In the genomic region with DNA sequence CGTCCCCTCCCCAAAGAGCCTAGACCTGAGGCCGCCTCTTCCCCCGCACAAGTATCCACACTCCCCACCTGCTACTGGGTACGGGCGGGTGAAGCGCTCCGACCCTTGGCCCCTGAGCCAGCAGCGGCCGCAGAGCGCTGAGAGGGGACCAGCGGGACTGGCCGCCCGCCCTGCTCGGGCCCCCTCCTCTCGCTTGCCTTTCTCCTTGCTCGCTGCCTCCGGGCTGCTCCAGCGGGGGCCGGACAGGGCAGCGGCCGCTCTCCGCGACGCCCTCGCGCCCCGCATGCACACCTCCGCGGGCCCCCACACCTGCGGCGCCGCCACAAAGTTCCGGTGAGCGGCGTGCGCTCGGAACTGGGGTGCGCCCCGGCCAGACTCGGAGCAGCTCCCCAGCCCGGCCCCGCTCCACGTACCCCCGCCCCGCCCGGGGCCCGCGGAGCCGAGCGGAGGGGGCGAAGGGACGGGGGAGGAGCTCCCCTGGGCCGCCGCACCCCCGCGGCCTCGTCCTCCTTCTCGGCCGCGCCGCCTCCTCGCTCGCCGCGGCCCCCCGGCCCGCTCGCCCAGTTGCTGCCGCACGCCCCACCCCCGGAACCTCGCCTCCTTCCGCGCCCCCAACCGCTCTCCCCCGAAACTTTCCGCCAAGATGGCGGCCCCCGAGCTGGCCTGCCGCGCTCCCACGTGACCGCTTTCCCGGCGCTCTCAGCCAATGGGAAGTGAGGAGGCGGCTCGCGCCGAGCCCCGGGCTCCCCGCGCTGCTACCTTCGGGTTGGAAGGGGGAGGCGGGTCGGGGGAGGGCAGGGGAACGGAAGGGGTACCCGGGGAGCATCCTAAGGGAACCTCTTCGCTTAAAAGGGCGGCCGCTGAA, we compare ENCODE assay signal across 1 cellular context.
TF ChIP-seq lines count a peak whose summit lies in the region.

No MANE protein-coding gene starts in this region.

TF ChIP-seq in IMR-90, 13 proteins besides CTCF, POLR2A, EP300 and RAD21 (continued from another document):
- TF ChIP-seq, protein P1, sequence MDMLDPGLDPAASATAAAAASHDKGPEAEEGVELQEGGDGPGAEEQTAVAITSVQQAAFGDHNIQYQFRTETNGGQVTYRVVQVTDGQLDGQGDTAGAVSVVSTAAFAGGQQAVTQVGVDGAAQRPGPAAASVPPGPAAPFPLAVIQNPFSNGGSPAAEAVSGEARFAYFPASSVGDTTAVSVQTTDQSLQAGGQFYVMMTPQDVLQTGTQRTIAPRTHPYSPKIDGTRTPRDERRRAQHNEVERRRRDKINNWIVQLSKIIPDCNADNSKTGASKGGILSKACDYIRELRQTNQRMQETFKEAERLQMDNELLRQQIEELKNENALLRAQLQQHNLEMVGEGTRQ (IDR thresholded peaks at IDR 0.05; ENCODE audit: low read depth, low read length): peak; percentile 94
- TF ChIP-seq MAZ (IDR thresholded peaks at IDR 0.05; ENCODE audit: borderline replicate concordance, low read depth, low read length): peak; percentile 74; the same call in 1 of the 2 replicates
TF ChIP-seq in IMR-90: peak in this region for 2.
